ENCODE assay signal across 1 cellular context in the genomic region with DNA sequence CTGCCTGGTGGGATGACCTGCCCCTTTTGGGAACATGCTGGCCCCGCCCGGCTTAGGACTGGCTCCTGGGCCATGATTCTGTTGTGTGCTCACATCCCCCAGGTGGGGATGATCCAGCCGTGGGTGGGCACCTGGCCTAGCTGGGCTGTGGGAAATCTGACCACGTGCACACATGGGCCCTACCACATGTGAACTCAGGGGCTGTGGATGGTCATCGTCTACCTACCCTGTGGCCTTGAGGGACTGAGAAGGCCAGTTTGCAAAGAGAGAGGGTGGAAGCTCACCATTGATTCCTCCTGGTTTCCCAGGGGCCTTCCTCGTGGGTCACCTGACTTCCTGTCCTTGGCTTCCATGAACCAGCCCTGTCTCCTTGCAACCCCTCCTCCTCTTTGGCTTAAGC.
A peak's percentile ranks its signal among the peaks of the same experiment; 100 is the strongest.
TF ChIP-seq lines count a peak whose summit lies in the region.

No MANE protein-coding gene starts in this region.

TF ChIP-seq in K562, 482 proteins besides CTCF, POLR2A, EP300 and RAD21:
- TF ChIP-seq, protein P1, sequence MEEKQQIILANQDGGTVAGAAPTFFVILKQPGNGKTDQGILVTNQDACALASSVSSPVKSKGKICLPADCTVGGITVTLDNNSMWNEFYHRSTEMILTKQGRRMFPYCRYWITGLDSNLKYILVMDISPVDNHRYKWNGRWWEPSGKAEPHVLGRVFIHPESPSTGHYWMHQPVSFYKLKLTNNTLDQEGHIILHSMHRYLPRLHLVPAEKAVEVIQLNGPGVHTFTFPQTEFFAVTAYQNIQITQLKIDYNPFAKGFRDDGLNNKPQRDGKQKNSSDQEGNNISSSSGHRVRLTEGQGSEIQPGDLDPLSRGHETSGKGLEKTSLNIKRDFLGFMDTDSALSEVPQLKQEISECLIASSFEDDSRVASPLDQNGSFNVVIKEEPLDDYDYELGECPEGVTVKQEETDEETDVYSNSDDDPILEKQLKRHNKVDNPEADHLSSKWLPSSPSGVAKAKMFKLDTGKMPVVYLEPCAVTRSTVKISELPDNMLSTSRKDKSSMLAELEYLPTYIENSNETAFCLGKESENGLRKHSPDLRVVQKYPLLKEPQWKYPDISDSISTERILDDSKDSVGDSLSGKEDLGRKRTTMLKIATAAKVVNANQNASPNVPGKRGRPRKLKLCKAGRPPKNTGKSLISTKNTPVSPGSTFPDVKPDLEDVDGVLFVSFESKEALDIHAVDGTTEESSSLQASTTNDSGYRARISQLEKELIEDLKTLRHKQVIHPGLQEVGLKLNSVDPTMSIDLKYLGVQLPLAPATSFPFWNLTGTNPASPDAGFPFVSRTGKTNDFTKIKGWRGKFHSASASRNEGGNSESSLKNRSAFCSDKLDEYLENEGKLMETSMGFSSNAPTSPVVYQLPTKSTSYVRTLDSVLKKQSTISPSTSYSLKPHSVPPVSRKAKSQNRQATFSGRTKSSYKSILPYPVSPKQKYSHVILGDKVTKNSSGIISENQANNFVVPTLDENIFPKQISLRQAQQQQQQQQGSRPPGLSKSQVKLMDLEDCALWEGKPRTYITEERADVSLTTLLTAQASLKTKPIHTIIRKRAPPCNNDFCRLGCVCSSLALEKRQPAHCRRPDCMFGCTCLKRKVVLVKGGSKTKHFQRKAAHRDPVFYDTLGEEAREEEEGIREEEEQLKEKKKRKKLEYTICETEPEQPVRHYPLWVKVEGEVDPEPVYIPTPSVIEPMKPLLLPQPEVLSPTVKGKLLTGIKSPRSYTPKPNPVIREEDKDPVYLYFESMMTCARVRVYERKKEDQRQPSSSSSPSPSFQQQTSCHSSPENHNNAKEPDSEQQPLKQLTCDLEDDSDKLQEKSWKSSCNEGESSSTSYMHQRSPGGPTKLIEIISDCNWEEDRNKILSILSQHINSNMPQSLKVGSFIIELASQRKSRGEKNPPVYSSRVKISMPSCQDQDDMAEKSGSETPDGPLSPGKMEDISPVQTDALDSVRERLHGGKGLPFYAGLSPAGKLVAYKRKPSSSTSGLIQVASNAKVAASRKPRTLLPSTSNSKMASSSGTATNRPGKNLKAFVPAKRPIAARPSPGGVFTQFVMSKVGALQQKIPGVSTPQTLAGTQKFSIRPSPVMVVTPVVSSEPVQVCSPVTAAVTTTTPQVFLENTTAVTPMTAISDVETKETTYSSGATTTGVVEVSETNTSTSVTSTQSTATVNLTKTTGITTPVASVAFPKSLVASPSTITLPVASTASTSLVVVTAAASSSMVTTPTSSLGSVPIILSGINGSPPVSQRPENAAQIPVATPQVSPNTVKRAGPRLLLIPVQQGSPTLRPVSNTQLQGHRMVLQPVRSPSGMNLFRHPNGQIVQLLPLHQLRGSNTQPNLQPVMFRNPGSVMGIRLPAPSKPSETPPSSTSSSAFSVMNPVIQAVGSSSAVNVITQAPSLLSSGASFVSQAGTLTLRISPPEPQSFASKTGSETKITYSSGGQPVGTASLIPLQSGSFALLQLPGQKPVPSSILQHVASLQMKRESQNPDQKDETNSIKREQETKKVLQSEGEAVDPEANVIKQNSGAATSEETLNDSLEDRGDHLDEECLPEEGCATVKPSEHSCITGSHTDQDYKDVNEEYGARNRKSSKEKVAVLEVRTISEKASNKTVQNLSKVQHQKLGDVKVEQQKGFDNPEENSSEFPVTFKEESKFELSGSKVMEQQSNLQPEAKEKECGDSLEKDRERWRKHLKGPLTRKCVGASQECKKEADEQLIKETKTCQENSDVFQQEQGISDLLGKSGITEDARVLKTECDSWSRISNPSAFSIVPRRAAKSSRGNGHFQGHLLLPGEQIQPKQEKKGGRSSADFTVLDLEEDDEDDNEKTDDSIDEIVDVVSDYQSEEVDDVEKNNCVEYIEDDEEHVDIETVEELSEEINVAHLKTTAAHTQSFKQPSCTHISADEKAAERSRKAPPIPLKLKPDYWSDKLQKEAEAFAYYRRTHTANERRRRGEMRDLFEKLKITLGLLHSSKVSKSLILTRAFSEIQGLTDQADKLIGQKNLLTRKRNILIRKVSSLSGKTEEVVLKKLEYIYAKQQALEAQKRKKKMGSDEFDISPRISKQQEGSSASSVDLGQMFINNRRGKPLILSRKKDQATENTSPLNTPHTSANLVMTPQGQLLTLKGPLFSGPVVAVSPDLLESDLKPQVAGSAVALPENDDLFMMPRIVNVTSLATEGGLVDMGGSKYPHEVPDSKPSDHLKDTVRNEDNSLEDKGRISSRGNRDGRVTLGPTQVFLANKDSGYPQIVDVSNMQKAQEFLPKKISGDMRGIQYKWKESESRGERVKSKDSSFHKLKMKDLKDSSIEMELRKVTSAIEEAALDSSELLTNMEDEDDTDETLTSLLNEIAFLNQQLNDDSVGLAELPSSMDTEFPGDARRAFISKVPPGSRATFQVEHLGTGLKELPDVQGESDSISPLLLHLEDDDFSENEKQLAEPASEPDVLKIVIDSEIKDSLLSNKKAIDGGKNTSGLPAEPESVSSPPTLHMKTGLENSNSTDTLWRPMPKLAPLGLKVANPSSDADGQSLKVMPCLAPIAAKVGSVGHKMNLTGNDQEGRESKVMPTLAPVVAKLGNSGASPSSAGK (IDR thresholded peaks at IDR 0.05) = peak; percentile 53
- TF ChIP-seq SAFB (IDR thresholded peaks at IDR 0.05; ENCODE audit: borderline replicate concordance, low read depth, low read length) = no peak
- peak; percentile 46; the same call in 1 of the 2 replicates for TF ChIP-seq L3MBTL2 (IDR thresholded peaks at IDR 0.05)
